Comparison of ENCODE assay signal across 8 cellular contexts in genomic region chr17:74008196-74008595, GRCh38.
DNase-seq lines count a peak whose midpoint lies in the region; ATAC-seq and TF ChIP-seq lines count a peak whose summit lies in the region.

No MANE protein-coding gene starts in this region.

- no peak overlapping the region for H3K4me3 Mint-ChIP-seq in CD4-positive, alpha-beta T cell

- TF ChIP-seq POLR2A in body of pancreas (IDR thresholded peaks at IDR 0.05) = no peak

- H3K36me3 ChIP-seq in H7 (replicated peaks; ENCODE audit: control insufficient read depth, insufficient read depth, low read length) (no peaks in the 10 kb centered on the region), body of pancreas (replicated peaks in 1 of 2; ENCODE audit: insufficient read depth in 1 of 2, low read depth in 2 of 2) (no peaks in the 10 kb centered on the region)

- ATAC-seq in CD4-positive, alpha-beta T cell (ENCODE audit: poor library complexity) = no peak
- ATAC-seq in body of pancreas = no peak
- ATAC-seq in HG03469 (IDR thresholded peaks at IDR 0.05; ENCODE audit: unreplicated experiment) = no peak
- no peak for ATAC-seq in GM19035 (IDR thresholded peaks at IDR 0.05; ENCODE audit: unreplicated experiment)

- no peaks in the 10 kb centered on the region for H3K4me1 ChIP-seq in body of pancreas

- no peaks in the 10 kb centered on the region for H3K36me3 Mint-ChIP-seq in CD4-positive, alpha-beta T cell (ENCODE audit: low read depth)

- intact Hi-C loops in CD4-positive, alpha-beta T cell (cut with DNase I, micrococcal nuclease) = no loop called here
- intact Hi-C loops in body of pancreas (cut with DNase I) = no loop called here

- H3K9me3 ChIP-seq in CD4-positive, alpha-beta T cell (ENCODE audit: control insufficient read depth, low read length) = no peaks in the 10 kb centered on the region
- H3K9me3 ChIP-seq in body of pancreas = no peaks in the 10 kb centered on the region

- H3K4me1 Mint-ChIP-seq in CD4-positive, alpha-beta T cell (ENCODE audit: low read depth) = peaks cover 27% of the 10 kb centered on the region

- H3K27me3 Mint-ChIP-seq in CD4-positive, alpha-beta T cell = peaks cover 26% of the 10 kb centered on the region

- H3K27me3 ChIP-seq in CD4-positive, alpha-beta T cell (ENCODE audit: control insufficient read depth, insufficient read depth, low read length) = no peaks in the 10 kb centered on the region
- peaks cover 2% of the 10 kb centered on the region; the same call in 1 of the 2 replicates for H3K27me3 ChIP-seq in H7 (ENCODE audit: control insufficient read depth, insufficient read depth, low read length)
- H3K27me3 ChIP-seq in body of pancreas = no peaks in the 10 kb centered on the region

- no peaks in the 10 kb centered on the region for H3K9me3 Mint-ChIP-seq in CD4-positive, alpha-beta T cell

- H3K4me3 ChIP-seq in H7 (ENCODE audit: insufficient read depth, low read depth, low read length) (no peak overlapping the region), body of pancreas (no peak overlapping the region)

- H3K27ac Mint-ChIP-seq in CD4-positive, alpha-beta T cell = no peak overlapping the region

- CTCF ChIA-PET in CD4-positive, alpha-beta T cell (lab: Charles Lee) = no interaction called here

- H3K27ac ChIP-seq in CD4-positive, alpha-beta T cell (ENCODE audit: low read depth, low read length) = no peak overlapping the region
- no peak overlapping the region for H3K27ac ChIP-seq in body of pancreas

- peak in 3 of 10 experiments; percentile 4 to 8 (median 6) for DNase-seq in CD4-positive, alpha-beta T cell
- DNase-seq in H7 (peak; percentile 91), SKM-1 treated with dmso at 0.1 percent for 144 hours (lab: John Stamatoyannopoulos, UW; ENCODE audit: unreplicated experiment) (peak; percentile 23), iPS-NIHi7 (ENCODE audit: extremely low spot score) (peak; percentile 85), body of pancreas (no peak), GM19240 (ENCODE audit: insufficient read length, low spot score) (no peak)

- POLR2A ChIA-PET in CD4-positive, alpha-beta T cell (lab: Charles Lee) = no interaction called here

- peak; percentile 38 for TF ChIP-seq CTCF in CD4-positive, alpha-beta T cell (IDR thresholded peaks at IDR 0.05)
- no peak for TF ChIP-seq CTCF in body of pancreas (IDR thresholded peaks at IDR 0.05)

- 20 to 58% methylated on average over 3 to 10 of the region's 10 CpGs for WGBS in body of pancreas, 2 donors

Comparison
In these comparisons a context has a peak if more than half of its experiments do, and no peak if none do; other contexts are left out.
1. DNase-seq: peak in H7 (single experiment), SKM-1 treated with dmso at 0.1 percent for 144 hours (single experiment) and iPS-NIHi7 (single experiment); none in body of pancreas (0 of 4) and GM19240 (single experiment).